ENCODE assay signal across 8 cellular contexts in genomic region chr22:18056802-18057474, GRCh38. TPM values are rescaled to one million over a fixed set of nuclear protein-coding genes. Genes with fewer than 3 reads are reported as not detected.
DNase-seq lines count a peak whose midpoint lies in the region; ATAC-seq and FAIRE-seq lines count a peak whose summit lies in the region.

No MANE protein-coding gene starts in this region.

- no peak for FAIRE-seq in RCC 7860 (lab: Jason Lieb, UNC)

- H3K9me3 ChIP-seq in aorta (ENCODE audit: control insufficient read depth, low read length): no peaks in the 10 kb centered on the region

- WGBS in aorta, 2 donors: 83 to 91% methylated on average over 10 of the region's 10 CpGs

- peak; percentile 14 for DNase-seq in stimulated activated naive CD8-positive, alpha-beta T cell treated with anti-CD3 and anti-CD28 coated beads, Interleukin-15, Interleukin-2, amounts not matched to agents 100 U/mL and 50 U/mL, for 24 hours
- no peak for DNase-seq in stimulated activated naive CD8-positive, alpha-beta T cell treated with anti-CD3 and anti-CD28 coated beads, Interleukin-15, amount 100 ng/mL, for 72 hours
- DNase-seq in aorta (no peak), RCC 7860 (ENCODE audit: low spot score) (no peak), NCI-H2029 (lab: John Stamatoyannopoulos, UW) (no peak)
- no peak for DNase-seq in activated CD4-positive, alpha-beta T cell treated with anti-CD3 and anti-CD28 coated beads, Interleukin-2, amount 10 ng/mL, durations not matched to agents 24 days and 14 days

- H3K27ac ChIP-seq in layer of hippocampus (ENCODE audit: low read depth, low read length) (peak overlapping the region; percentile 94), aorta (ENCODE audit: low read depth in 1 of 2, low read length in 2 of 2) (peak overlapping the region; percentile 1 to 30)

- no peak overlapping the region for H3K4me3 Mint-ChIP-seq in stimulated activated naive CD8-positive, alpha-beta T cell treated with anti-CD3 and anti-CD28 coated beads, Interleukin-15, amount 100 ng/mL, for 72 hours
- no peak overlapping the region for H3K4me3 Mint-ChIP-seq in activated CD4-positive, alpha-beta T cell treated with anti-CD3 and anti-CD28 coated beads, Interleukin-2, amount 10 ng/mL, durations not matched to agents 24 days and 14 days

- ATAC-seq in stimulated activated naive CD8-positive, alpha-beta T cell treated with anti-CD3 and anti-CD28 coated beads, Interleukin-15, Interleukin-2, amounts not matched to agents 100 U/mL and 50 U/mL, for 24 hours: no peak
- no peak for ATAC-seq in stimulated activated naive CD8-positive, alpha-beta T cell treated with anti-CD3 and anti-CD28 coated beads, Interleukin-15, amount 100 ng/mL, for 72 hours
- ATAC-seq in HG03565 (IDR thresholded peaks at IDR 0.05; ENCODE audit: unreplicated experiment) (peak; percentile 50), aorta (ENCODE audit: low FRiP score) (peak; percentile 19)

- H3K27me3 Mint-ChIP-seq in stimulated activated naive CD8-positive, alpha-beta T cell treated with anti-CD3 and anti-CD28 coated beads, Interleukin-15, amount 100 ng/mL, for 72 hours: no peaks in the 10 kb centered on the region
- H3K27me3 Mint-ChIP-seq in activated CD4-positive, alpha-beta T cell treated with anti-CD3 and anti-CD28 coated beads, Interleukin-2, amount 10 ng/mL, durations not matched to agents 24 days and 14 days: peaks cover 12% of the 10 kb centered on the region

- intact Hi-C loops in aorta (cut with DNase I): loop anchor here in 1 of 2 donors (5.0 kb wide), 1 partner anchor 135 kb away; no protein-coding TSS in a partner anchor
- intact Hi-C loops in activated CD4-positive, alpha-beta T cell treated with anti-CD3 and anti-CD28 coated beads, Interleukin-2, amount 10 ng/mL, durations not matched to agents 24 days and 14 days (cut with micrococcal nuclease): no loop called here

- no peak overlapping the region for H3K27ac Mint-ChIP-seq in stimulated activated naive CD8-positive, alpha-beta T cell treated with anti-CD3 and anti-CD28 coated beads, Interleukin-15, amount 100 ng/mL, for 72 hours
- no peak overlapping the region for H3K27ac Mint-ChIP-seq in activated CD4-positive, alpha-beta T cell treated with anti-CD3 and anti-CD28 coated beads, Interleukin-2, amount 10 ng/mL, durations not matched to agents 24 days and 14 days

- H3K4me3 ChIP-seq in aorta (ENCODE audit: low read length in 2 of 2): no peak overlapping the region

- no peaks in the 10 kb centered on the region for H3K36me3 Mint-ChIP-seq in activated CD4-positive, alpha-beta T cell treated with anti-CD3 and anti-CD28 coated beads, Interleukin-2, amount 10 ng/mL, durations not matched to agents 24 days and 14 days (ENCODE audit: low read depth)

- no peaks in the 10 kb centered on the region for H3K9me3 Mint-ChIP-seq in stimulated activated naive CD8-positive, alpha-beta T cell treated with anti-CD3 and anti-CD28 coated beads, Interleukin-15, amount 100 ng/mL, for 72 hours
- no peaks in the 10 kb centered on the region for H3K9me3 Mint-ChIP-seq in activated CD4-positive, alpha-beta T cell treated with anti-CD3 and anti-CD28 coated beads, Interleukin-2, amount 10 ng/mL, durations not matched to agents 24 days and 14 days

- H3K36me3 ChIP-seq in aorta (ENCODE audit: control insufficient read depth in 1 of 2, insufficient read depth in 2 of 2, low read length in 1 of 2): no peaks in the 10 kb centered on the region

- no peaks in the 10 kb centered on the region for H3K4me1 Mint-ChIP-seq in stimulated activated naive CD8-positive, alpha-beta T cell treated with anti-CD3 and anti-CD28 coated beads, Interleukin-15, amount 100 ng/mL, for 72 hours
- H3K4me1 Mint-ChIP-seq in activated CD4-positive, alpha-beta T cell treated with anti-CD3 and anti-CD28 coated beads, Interleukin-2, amount 10 ng/mL, durations not matched to agents 24 days and 14 days: peaks cover 2% of the 10 kb centered on the region

- no peaks in the 10 kb centered on the region for H3K27me3 ChIP-seq in layer of hippocampus (ENCODE audit: control insufficient read depth, insufficient read depth, low read length)
- H3K27me3 ChIP-seq in aorta (ENCODE audit: control insufficient read depth in 1 of 2, insufficient read depth in 2 of 2, low read length in 1 of 2): no peaks in the 10 kb centered on the region

- peaks cover 2 to 3% of the 10 kb centered on the region in 2 donors for H3K4me1 ChIP-seq in aorta (ENCODE audit: control insufficient read depth in 1 of 2, insufficient read depth in 2 of 2, low read length in 2 of 2)

RNA-seq across cellular contexts. Expression of gene PEX26, which starts 20.9 kb away (rescaled TPM):
- total RNA-seq in aorta: 10 to 100 TPM; 28.5 to 34.1 TPM
- polyA plus RNA-seq in aorta: 10 to 100 TPM; 10.9 to 14.5 TPM
- total RNA-seq in activated CD4-positive, alpha-beta T cell treated with anti-CD3 and anti-CD28 coated beads, Interleukin-2, amount 10 ng/mL, durations not matched to agents 24 days and 14 days: 53.5 and 54.0 TPM in 2 replicates

RNA-seq across cellular contexts. Expression of gene MICAL3, which starts 32.6 kb away (rescaled TPM):
- 100 to 1,000 TPM; 114 to 123 TPM for total RNA-seq in aorta
- 10 to 100 TPM in 1 of 2 donors, 1 to 10 TPM in 1; 3.9 to 15.0 TPM for polyA plus RNA-seq in aorta
- 47.0 and 51.2 TPM in 2 replicates for total RNA-seq in activated CD4-positive, alpha-beta T cell treated with anti-CD3 and anti-CD28 coated beads, Interleukin-2, amount 10 ng/mL, durations not matched to agents 24 days and 14 days

RNA-seq across cellular contexts. Expression of gene TUBA8, which starts 53.7 kb away (rescaled TPM):
- 1 to 10 TPM; 2.6 to 3.1 TPM for total RNA-seq in aorta
- polyA plus RNA-seq in aorta: 1 to 10 TPM; 1.6 to 2.7 TPM
- total RNA-seq in activated CD4-positive, alpha-beta T cell treated with anti-CD3 and anti-CD28 coated beads, Interleukin-2, amount 10 ng/mL, durations not matched to agents 24 days and 14 days: 1.2 and 1.7 TPM in 2 replicates

Comparison
In these comparisons a context has a peak if more than half of its experiments do, and no peak if none do; other contexts are left out.
1. ATAC-seq: peak in HG03565 (single experiment) and aorta (single experiment); none in stimulated activated naive CD8-positive, alpha-beta T cell treated with anti-CD3 and anti-CD28 coated beads, Interleukin-15, Interleukin-2, amounts not matched to agents 100 U/mL and 50 U/mL, for 24 hours (single experiment) and stimulated activated naive CD8-positive, alpha-beta T cell treated with anti-CD3 and anti-CD28 coated beads, Interleukin-15, amount 100 ng/mL, for 72 hours (single experiment).